ENCODE assay signal across 9 cellular contexts in genomic region chr7:151061241-151062110, GRCh38. TPM values are rescaled to one million over a fixed set of nuclear protein-coding genes. Genes with fewer than 3 reads are reported as not detected.
DNase-seq lines count a peak whose midpoint lies in the region; ATAC-seq and TF ChIP-seq lines count a peak whose summit lies in the region.
"Had no signal": no experiment of that assay in that cellular context is flagged by ENCODE, and none has a peak within 500 bp of the region (broad histone marks: within the 10 kb centered on the region; RNA-seq: fewer than 3 reads in every experiment).

No MANE protein-coding gene starts in this region.

- no peaks in the 10 kb centered on the region for H3K9me3 Mint-ChIP-seq in T-helper 1 cell treated with Interleukin-12 subunit alpha and Interleukin-12 subunit beta and Interleukin-4 antibody, amounts not matched to agents 30 μg/mL and 1 μg/mL, for 36 hours
- H3K9me3 Mint-ChIP-seq in stimulated activated naive CD8-positive, alpha-beta T cell treated with anti-CD3 and anti-CD28 coated beads, Interleukin-15, amount 100 ng/mL, for 72 hours, result no peaks in the 10 kb centered on the region

- peak overlapping the region; percentile 97 for H3K4me3 Mint-ChIP-seq in T-helper 1 cell treated with Interleukin-12 subunit alpha and Interleukin-12 subunit beta and Interleukin-4 antibody, amounts not matched to agents 30 μg/mL and 1 μg/mL, for 36 hours
- peak overlapping the region; percentile 97 to 99 for H3K4me3 Mint-ChIP-seq in stimulated activated naive CD8-positive, alpha-beta T cell treated with anti-CD3 and anti-CD28 coated beads, Interleukin-15, amount 100 ng/mL, for 72 hours

- H3K27me3 ChIP-seq in Peyer's patch, result no peaks in the 10 kb centered on the region

- TF ChIP-seq POLR2A in Peyer's patch (IDR thresholded peaks at IDR 0.05), result no peak

- peaks cover 27% of the 10 kb centered on the region for H3K4me1 Mint-ChIP-seq in T-helper 1 cell treated with Interleukin-12 subunit alpha and Interleukin-12 subunit beta and Interleukin-4 antibody, amounts not matched to agents 30 μg/mL and 1 μg/mL, for 36 hours (ENCODE audit: low read depth)
- peaks cover 48% of the 10 kb centered on the region for H3K4me1 Mint-ChIP-seq in stimulated activated naive CD8-positive, alpha-beta T cell treated with anti-CD3 and anti-CD28 coated beads, Interleukin-15, amount 100 ng/mL, for 72 hours

- no peaks in the 10 kb centered on the region for H3K36me3 Mint-ChIP-seq in T-helper 1 cell treated with Interleukin-12 subunit alpha and Interleukin-12 subunit beta and Interleukin-4 antibody, amounts not matched to agents 30 μg/mL and 1 μg/mL, for 36 hours (ENCODE audit: low read depth)

- H3K9me3 ChIP-seq in Peyer's patch, result no peaks in the 10 kb centered on the region
- H3K9me3 ChIP-seq: prostate gland had no signal

- H3K36me3 ChIP-seq in Peyer's patch, result peaks cover 0 to 26% (median 0%) of the 10 kb centered on the region in 3 donors

- H3K27ac ChIP-seq in Peyer's patch, result no peak overlapping the region

- peaks cover 4 to 44% (median 18%) of the 10 kb centered on the region in 4 donors for H3K4me1 ChIP-seq in Peyer's patch

- H3K4me3 ChIP-seq in WI38 (ENCODE audit: low read depth, low read length) (peak overlapping the region; percentile 86), foreskin fibroblast (ENCODE audit: low read depth in 1 of 2, low read length in 2 of 2) (peak overlapping the region; percentile 70 to 88), Peyer's patch (peak overlapping the region in 1 of 4 donors; percentile 86)

- TF ChIP-seq CTCF in WI38 (IDR thresholded peaks at IDR 0.05; ENCODE audit: low read depth, low read length), result no peak
- TF ChIP-seq CTCF in foreskin fibroblast (IDR thresholded peaks at IDR 0.05; ENCODE audit: low read depth, low read length), result no peak
- TF ChIP-seq CTCF in Peyer's patch (IDR thresholded peaks at IDR 0.05), result no peak

- no peak for ATAC-seq in stimulated activated naive CD8-positive, alpha-beta T cell treated with anti-CD3 and anti-CD28 coated beads, Interleukin-15, amount 100 ng/mL, for 72 hours
- no peak for ATAC-seq in HG02852 (IDR thresholded peaks at IDR 0.05; ENCODE audit: unreplicated experiment)
- no peak for ATAC-seq in GM21423 (IDR thresholded peaks at IDR 0.05; ENCODE audit: unreplicated experiment)

- DNase-seq in T-helper 1 cell (no peak), foreskin fibroblast (no peak), Peyer's patch (no peak)
- DNase-seq in stimulated activated naive CD8-positive, alpha-beta T cell treated with anti-CD3 and anti-CD28 coated beads, Interleukin-15, amount 100 ng/mL, for 72 hours, result no peak

- H3K27ac Mint-ChIP-seq in T-helper 1 cell treated with Interleukin-12 subunit alpha and Interleukin-12 subunit beta and Interleukin-4 antibody, amounts not matched to agents 30 μg/mL and 1 μg/mL, for 36 hours, result no peak overlapping the region
- peak overlapping the region; percentile 59 to 92 for H3K27ac Mint-ChIP-seq in stimulated activated naive CD8-positive, alpha-beta T cell treated with anti-CD3 and anti-CD28 coated beads, Interleukin-15, amount 100 ng/mL, for 72 hours

- no peaks in the 10 kb centered on the region for H3K27me3 Mint-ChIP-seq in T-helper 1 cell treated with Interleukin-12 subunit alpha and Interleukin-12 subunit beta and Interleukin-4 antibody, amounts not matched to agents 30 μg/mL and 1 μg/mL, for 36 hours (ENCODE audit: low read depth)
- no peaks in the 10 kb centered on the region for H3K27me3 Mint-ChIP-seq in stimulated activated naive CD8-positive, alpha-beta T cell treated with anti-CD3 and anti-CD28 coated beads, Interleukin-15, amount 100 ng/mL, for 72 hours

RNA-seq across cellular contexts. Expression of gene SLC4A2, which starts 2.1 kb away (rescaled TPM):
- total RNA-seq in Peyer's patch, result 100 to 1,000 TPM; 101 to 143 (median 121) TPM

RNA-seq across cellular contexts. Expression of gene CDK5, which starts 3.8 kb away (rescaled TPM):
- total RNA-seq in Peyer's patch, result 10 to 100 TPM in 3 of 4 donors, 1 to 10 TPM in 1; 6.9 to 15.4 (median 13.8) TPM

RNA-seq across cellular contexts. Expression of gene ASIC3, which starts 13.1 kb away (rescaled TPM):
- total RNA-seq in Peyer's patch, result 10 to 100 TPM in 1 of 4 donors, 1 to 10 TPM in 3; 2.5 to 10.7 (median 5.0) TPM

RNA-seq across cellular contexts. Expression of gene FASTK, which starts 19.1 kb away (rescaled TPM):
- total RNA-seq in Peyer's patch, result 100 to 1,000 TPM in 3 of 4 donors, 10 to 100 TPM in 1; 99.0 to 239 (median 158) TPM

RNA-seq across cellular contexts. Expression of gene TMUB1, which starts 21.8 kb away (rescaled TPM):
- 100 to 1,000 TPM in 2 of 4 donors, 10 to 100 TPM in 2; 38.0 to 113 (median 100) TPM for total RNA-seq in Peyer's patch
